20 cellular contexts compared by ENCODE assay signal in genomic region chr12:109553471-109553870, GRCh38.
"Had no signal": no experiment of that assay in that cellular context is flagged by ENCODE, and none has a peak within 500 bp of the region (broad histone marks: within the 10 kb centered on the region; RNA-seq: fewer than 3 reads in every experiment).

No MANE protein-coding gene starts in this region.

- DNase-seq: activated CD4-positive, alpha-beta T cell treated with anti-CD3 and anti-CD28 coated beads for 48 hours; activated CD8-positive, alpha-beta T cell treated with anti-CD3 and anti-CD28 coated beads for 36 hours; activated effector memory CD4-positive, alpha-beta T cell treated with anti-CD3 and anti-CD28 coated beads, Interleukin-2, amount 50 U/mL, for 16 hours; activated T-cell treated with anti-CD3 and anti-CD28 coated beads, Interleukin-2, amount 50 U/mL, for 48 hours; adrenal gland; cortex of kidney; effector CD4-positive, alpha-beta T cell; esophagus squamous epithelium; foreskin keratinocyte; heart left ventricle; islet precursor cell; mammary epithelial cell; naive B cell; stimulated activated CD4-positive, alpha-beta T cell treated with anti-CD3 and anti-CD28 coated beads, Interleukin-12 subunit alpha, Interleukin-12 subunit beta, amount 100 ng/mL, for 4 hours; stimulated activated CD4-positive, alpha-beta T cell treated with anti-CD3 and anti-CD28 coated beads, Interleukin-2, amount 100 ng/mL, for 24 hours had no signal

- H3K9me3 ChIP-seq: adrenal gland, esophagus squamous epithelium, heart left ventricle had no signal

- H3K9ac ChIP-seq: parathyroid adenoma had no signal

- H3K79me2 ChIP-seq: parathyroid adenoma had no signal

- H3K4me1 Mint-ChIP-seq: activated naive CD4-positive, alpha-beta T cell treated with anti-CD3 and anti-CD28 coated beads, Interleukin-2, amount 50 U/mL, for 24 hours had no signal

- H3K4me1 ChIP-seq: foreskin keratinocyte, parathyroid adenoma had no signal

- H3K27me3 ChIP-seq: adrenal gland had no signal

- H3K27ac ChIP-seq: adrenal gland, esophagus squamous epithelium, foreskin keratinocyte, heart left ventricle, parathyroid adenoma had no signal

- H2AFZ ChIP-seq: parathyroid adenoma had no signal

- H3K9me3 Mint-ChIP-seq: activated CD8-positive, alpha-beta T cell treated with anti-CD3 and anti-CD28 coated beads for 36 hours; activated naive CD4-positive, alpha-beta T cell treated with anti-CD3 and anti-CD28 coated beads, Interleukin-2, amount 50 U/mL, for 24 hours; brain; naive B cell; stimulated activated effector memory CD8-positive, alpha-beta T cell treated with anti-CD3 and anti-CD28 coated beads, Interleukin-12 subunit alpha, Interleukin-12 subunit beta, amount 100 ng/mL, for 72 hours; T-helper 1 cell treated with Interleukin-12 subunit alpha and Interleukin-12 subunit beta and Interleukin-4 antibody, amounts not matched to agents 30 μg/mL and 1 μg/mL, for 36 hours had no signal

- H3K4me3 ChIP-seq: adrenal gland, esophagus squamous epithelium, heart left ventricle had no signal

- H3K27ac Mint-ChIP-seq: activated CD8-positive, alpha-beta T cell treated with anti-CD3 and anti-CD28 coated beads for 36 hours; activated naive CD4-positive, alpha-beta T cell treated with anti-CD3 and anti-CD28 coated beads, Interleukin-2, amount 50 U/mL, for 24 hours; naive B cell; stimulated activated effector memory CD8-positive, alpha-beta T cell treated with anti-CD3 and anti-CD28 coated beads, Interleukin-12 subunit alpha, Interleukin-12 subunit beta, amount 100 ng/mL, for 72 hours; T-helper 1 cell treated with Interleukin-12 subunit alpha and Interleukin-12 subunit beta and Interleukin-4 antibody, amounts not matched to agents 30 μg/mL and 1 μg/mL, for 36 hours had no signal

- H3K36me3 ChIP-seq: adrenal gland had no signal

- H3K4me3 Mint-ChIP-seq: activated CD8-positive, alpha-beta T cell treated with anti-CD3 and anti-CD28 coated beads for 36 hours; activated naive CD4-positive, alpha-beta T cell treated with anti-CD3 and anti-CD28 coated beads, Interleukin-2, amount 50 U/mL, for 24 hours; brain; naive B cell; stimulated activated effector memory CD8-positive, alpha-beta T cell treated with anti-CD3 and anti-CD28 coated beads, Interleukin-12 subunit alpha, Interleukin-12 subunit beta, amount 100 ng/mL, for 72 hours; T-helper 1 cell treated with Interleukin-12 subunit alpha and Interleukin-12 subunit beta and Interleukin-4 antibody, amounts not matched to agents 30 μg/mL and 1 μg/mL, for 36 hours had no signal

- H3K36me3 Mint-ChIP-seq: activated naive CD4-positive, alpha-beta T cell treated with anti-CD3 and anti-CD28 coated beads, Interleukin-2, amount 50 U/mL, for 24 hours; naive B cell; stimulated activated effector memory CD8-positive, alpha-beta T cell treated with anti-CD3 and anti-CD28 coated beads, Interleukin-12 subunit alpha, Interleukin-12 subunit beta, amount 100 ng/mL, for 72 hours had no signal

- H3K27me3 Mint-ChIP-seq: activated CD8-positive, alpha-beta T cell treated with anti-CD3 and anti-CD28 coated beads for 36 hours; activated naive CD4-positive, alpha-beta T cell treated with anti-CD3 and anti-CD28 coated beads, Interleukin-2, amount 50 U/mL, for 24 hours; brain had no signal
